16 cellular contexts compared by ENCODE assay signal in genomic region chr3:184496933-184497332, GRCh38.
"Had no signal": no experiment of that assay in that cellular context is flagged by ENCODE, and none has a peak within 500 bp of the region (broad histone marks: within the 10 kb centered on the region; RNA-seq: fewer than 3 reads in every experiment).

No MANE protein-coding gene starts in this region.

- H3K9me3 ChIP-seq: neutrophil had no signal

- H3K27ac ChIP-seq: adrenal gland, lower lobe of right lung, neutrophil, right atrium auricular region, VCaP had no signal

- ATAC-seq: activated CD8-positive, alpha-beta T cell treated with anti-CD3 and anti-CD28 coated beads for 36 hours; activated T-helper 17 cell treated with anti-CD3 and anti-CD28 coated beads, Interleukin-2, amount 50 U/mL, for 72 hours; effector memory CD8-positive, alpha-beta T cell; lower lobe of right lung; naive thymus-derived CD8-positive, alpha-beta T cell had no signal

- H3K4me3 Mint-ChIP-seq: activated CD8-positive, alpha-beta T cell treated with anti-CD3 and anti-CD28 coated beads for 36 hours; activated naive CD4-positive, alpha-beta T cell treated with anti-CD3 and anti-CD28 coated beads, Interleukin-2, amount 10 ng/mL, durations not matched to agents 7 days and 5 days; activated T-helper 17 cell treated with anti-CD3 and anti-CD28 coated beads, Interleukin-2, amount 50 U/mL, for 72 hours; effector memory CD8-positive, alpha-beta T cell; naive thymus-derived CD8-positive, alpha-beta T cell had no signal

- H3K27me3 ChIP-seq: neutrophil had no signal

- H3K36me3 Mint-ChIP-seq: activated naive CD4-positive, alpha-beta T cell treated with anti-CD3 and anti-CD28 coated beads, Interleukin-2, amount 10 ng/mL, durations not matched to agents 7 days and 5 days had no signal

- H3K4me3 ChIP-seq: adrenal gland, lower lobe of right lung, right atrium auricular region, smooth muscle cell had no signal

- H3K27ac Mint-ChIP-seq: activated CD8-positive, alpha-beta T cell treated with anti-CD3 and anti-CD28 coated beads for 36 hours; activated naive CD4-positive, alpha-beta T cell treated with anti-CD3 and anti-CD28 coated beads, Interleukin-2, amount 10 ng/mL, durations not matched to agents 7 days and 5 days; activated T-helper 17 cell treated with anti-CD3 and anti-CD28 coated beads, Interleukin-2, amount 50 U/mL, for 72 hours; effector memory CD8-positive, alpha-beta T cell had no signal

- H3K4me2 ChIP-seq: smooth muscle cell had no signal

- H3K36me3 ChIP-seq: adrenal gland, lower lobe of right lung, neutrophil, right atrium auricular region had no signal

- H3K9me3 Mint-ChIP-seq: activated CD8-positive, alpha-beta T cell treated with anti-CD3 and anti-CD28 coated beads for 36 hours; activated naive CD4-positive, alpha-beta T cell treated with anti-CD3 and anti-CD28 coated beads, Interleukin-2, amount 10 ng/mL, durations not matched to agents 7 days and 5 days; activated T-helper 17 cell treated with anti-CD3 and anti-CD28 coated beads, Interleukin-2, amount 50 U/mL, for 72 hours had no signal

- DNase-seq: activated CD8-positive, alpha-beta T cell treated with anti-CD3 and anti-CD28 coated beads for 36 hours; activated naive CD4-positive, alpha-beta T cell treated with anti-CD3 and anti-CD28 coated beads, Interleukin-2, amount 10 ng/mL, durations not matched to agents 7 days and 5 days; adrenal gland; central memory CD4-positive, alpha-beta T cell; effector memory CD8-positive, alpha-beta T cell; erythroblast; glutamatergic neuron; lower lobe of right lung; naive thymus-derived CD8-positive, alpha-beta T cell; posterior cingulate gyrus; T1000 had no signal
